ENCODE assay signal across 22 cellular contexts in the genomic region with DNA sequence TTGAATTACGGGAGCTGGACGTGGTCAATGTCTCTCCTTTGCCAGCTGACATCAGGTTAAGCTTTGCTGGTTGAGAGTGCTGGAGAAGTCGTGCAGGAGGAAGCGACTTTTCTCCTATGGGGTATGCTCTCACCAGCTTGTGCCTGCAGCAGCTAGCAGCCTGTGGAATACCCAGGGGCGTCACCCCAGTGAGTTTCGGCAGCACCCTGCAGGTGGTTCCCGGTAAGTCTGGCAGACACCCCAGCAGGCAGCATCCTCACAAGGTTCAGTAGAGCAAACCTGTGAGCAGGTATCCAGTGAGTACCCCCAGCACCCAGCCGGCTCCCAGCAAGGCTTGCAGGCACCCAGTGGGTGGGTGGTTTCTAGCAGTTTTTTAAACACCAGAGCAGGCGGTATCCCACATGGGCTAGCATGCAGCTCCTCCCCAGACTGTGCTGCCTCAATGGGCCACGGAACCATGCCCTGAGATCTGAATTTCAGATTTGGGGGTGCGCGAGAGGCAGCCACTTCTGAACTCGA.
"Had no signal": no experiment of that assay in that cellular context is flagged by ENCODE, and none has a peak within 500 bp of the region (broad histone marks: within the 10 kb centered on the region; RNA-seq: fewer than 3 reads in every experiment).

No MANE protein-coding gene starts in this region.

- H3K4me3 Mint-ChIP-seq: activated CD4-positive, alpha-beta T cell treated with anti-CD3 and anti-CD28 coated beads, Interleukin-2, amount 10 ng/mL, durations not matched to agents 7 days and 5 days; activated T-cell treated with anti-CD3 and anti-CD28 coated beads, Interleukin-2, amount 50 U/mL, for 24 hours; activated T-helper 17 cell treated with anti-CD3 and anti-CD28 coated beads, Interleukin-2, amount 50 U/mL, for 72 hours; effector memory CD8-positive, alpha-beta T cell; natural killer cell had no signal

- H3K27ac ChIP-seq: adrenal gland, colonic mucosa, dorsolateral prefrontal cortex, heart right ventricle, left lung, parathyroid adenoma, right lobe of liver, testis, upper lobe of left lung had no signal

- H3K4me3 ChIP-seq: adrenal gland, colonic mucosa, dorsolateral prefrontal cortex, esophagus squamous epithelium, heart right ventricle, left lung, right lobe of liver, testis, upper lobe of left lung had no signal

- H3K9me3 Mint-ChIP-seq: activated T-cell treated with anti-CD3 and anti-CD28 coated beads, Interleukin-2, amount 50 U/mL, for 24 hours; activated T-helper 17 cell treated with anti-CD3 and anti-CD28 coated beads, Interleukin-2, amount 50 U/mL, for 72 hours; effector memory CD8-positive, alpha-beta T cell; natural killer cell had no signal

- ATAC-seq: activated CD4-positive, CD25-positive, alpha-beta regulatory T cell treated with anti-CD3 and anti-CD28 coated beads, Interleukin-2, amount 50 U/mL, for 24 hours; activated naive CD4-positive, alpha-beta T cell treated with anti-CD3 and anti-CD28 coated beads, Interleukin-2, amount 50 U/mL, for 72 hours; activated T-helper 17 cell treated with anti-CD3 and anti-CD28 coated beads, Interleukin-2, amount 50 U/mL, for 72 hours; effector memory CD8-positive, alpha-beta T cell; left lung; natural killer cell; right lobe of liver; SK-N-SH treated with all-trans-retinoic acid at 6 μM for 48 hours had no signal

- H2AFZ ChIP-seq: parathyroid adenoma had no signal

- H3K4me1 ChIP-seq: colonic mucosa, parathyroid adenoma, upper lobe of left lung had no signal

- DNase-seq: activated CD4-positive, alpha-beta T cell treated with anti-CD3 and anti-CD28 coated beads, Interleukin-2, amount 10 ng/mL, durations not matched to agents 7 days and 5 days; activated T-cell treated with anti-CD3 and anti-CD28 coated beads, Interleukin-2, amount 50 U/mL, for 24 hours; adrenal gland; dorsolateral prefrontal cortex; effector memory CD8-positive, alpha-beta T cell; esophagus squamous epithelium; heart right ventricle; natural killer cell; right lobe of liver; small intestine; stimulated activated CD4-positive, alpha-beta T cell treated with anti-CD3 and anti-CD28 coated beads, Interleukin-2, amount 100 ng/mL, for 24 hours; stimulated activated CD8-positive, alpha-beta memory T cell treated with anti-CD3 and anti-CD28 coated beads, Interleukin-4, amount 100 ng/mL, for 48 hours; stimulated activated naive CD4-positive, alpha-beta T cell; testis had no signal

- H3K9ac ChIP-seq: parathyroid adenoma had no signal

- H3K27ac Mint-ChIP-seq: activated CD4-positive, alpha-beta T cell treated with anti-CD3 and anti-CD28 coated beads, Interleukin-2, amount 10 ng/mL, durations not matched to agents 7 days and 5 days; activated naive CD4-positive, alpha-beta T cell treated with anti-CD3 and anti-CD28 coated beads, Interleukin-2, amount 50 U/mL, for 72 hours; activated T-helper 17 cell treated with anti-CD3 and anti-CD28 coated beads, Interleukin-2, amount 50 U/mL, for 72 hours; natural killer cell had no signal

- H3K36me3 ChIP-seq: adrenal gland, colonic mucosa, heart right ventricle, left lung, right lobe of liver, upper lobe of left lung had no signal

- H3K9me3 ChIP-seq: adrenal gland, colonic mucosa, esophagus squamous epithelium, heart right ventricle, left lung, right lobe of liver, testis, upper lobe of left lung had no signal

- H3K27me3 ChIP-seq: adrenal gland, colonic mucosa, esophagus squamous epithelium, heart right ventricle, left lung, right lobe of liver, testis, upper lobe of left lung had no signal

- H3K36me3 Mint-ChIP-seq: natural killer cell had no signal

- H3K27me3 Mint-ChIP-seq: activated CD4-positive, alpha-beta T cell treated with anti-CD3 and anti-CD28 coated beads, Interleukin-2, amount 10 ng/mL, durations not matched to agents 7 days and 5 days; activated T-cell treated with anti-CD3 and anti-CD28 coated beads, Interleukin-2, amount 50 U/mL, for 24 hours; activated T-helper 17 cell treated with anti-CD3 and anti-CD28 coated beads, Interleukin-2, amount 50 U/mL, for 72 hours; effector memory CD8-positive, alpha-beta T cell had no signal
